ENCODE assay signal across 17 cellular contexts in the genomic region with DNA sequence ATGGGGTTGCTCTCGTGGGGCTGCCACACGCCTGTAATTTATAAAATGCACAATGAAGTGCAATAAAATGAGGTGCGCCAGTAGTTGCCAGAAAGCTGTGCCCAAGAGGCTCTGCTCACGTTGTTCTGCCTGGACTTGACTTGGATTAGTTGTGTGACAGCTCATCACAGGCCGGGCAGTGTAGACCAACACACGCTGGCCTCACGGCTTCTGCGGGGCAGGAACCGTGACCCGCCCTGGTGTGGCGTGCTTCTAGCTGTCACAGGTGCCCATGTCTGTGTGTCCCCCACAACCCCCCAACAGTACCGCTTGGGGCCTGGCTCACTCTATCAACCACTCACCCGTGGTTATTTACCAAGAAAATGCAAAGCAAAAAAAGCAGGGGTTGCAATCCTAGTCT.
DNase-seq lines count a peak whose midpoint lies in the region; ATAC-seq, FAIRE-seq and TF ChIP-seq lines count a peak whose summit lies in the region.
"Had no signal": no experiment of that assay in that cellular context is flagged by ENCODE, and none has a peak within 500 bp of the region (broad histone marks: within the 10 kb centered on the region; RNA-seq: fewer than 3 reads in every experiment).

No MANE protein-coding gene starts in this region.

- no peak for TF ChIP-seq CTCF in BE2C (IDR thresholded peaks at IDR 0.05; ENCODE audit: low read depth, low read length)
- TF ChIP-seq CTCF in kidney (IDR thresholded peaks at IDR 0.05; ENCODE audit: borderline replicate concordance, extremely low read depth, insufficient read depth): no peak
- no peak for TF ChIP-seq CTCF in spleen (IDR thresholded peaks at IDR 0.05 in 8 of 11, conservative IDR thresholded peaks at IDR 0.05 in 3 of 11)

- H3K4me3 ChIP-seq in BE2C (ENCODE audit: low read depth, low read length): no peak overlapping the region
- H3K4me3 ChIP-seq in kidney (ENCODE audit: low read length in 2 of 2): no peak overlapping the region
- no peak overlapping the region for H3K4me3 ChIP-seq in spleen
- no peak overlapping the region for H3K4me3 ChIP-seq in mesenchymal stem cell (ENCODE audit: insufficient read depth in 1 of 2, low read depth in 1 of 2, low read length in 2 of 2)
- H3K4me3 ChIP-seq: BLaER1 treated with 17β-estradiol and CSF1 and Interleukin-3, amounts not matched to agents 10 nM and 100 nM; GM23248 had no signal

- no peak for FAIRE-seq in kidney (lab: Jason Lieb, UNC)

- no peak overlapping the region for H2BK15ac ChIP-seq in mesenchymal stem cell (ENCODE audit: low read depth, poor library complexity, severe bottlenecking)

- H3K4me1 ChIP-seq in BE2C (no peaks in the 10 kb centered on the region), kidney (ENCODE audit: control insufficient read depth in 1 of 2, insufficient read depth in 1 of 2, low read depth in 1 of 2, low read length in 2 of 2) (no peaks in the 10 kb centered on the region), spleen (no peaks in the 10 kb centered on the region), mesenchymal stem cell (ENCODE audit: control insufficient read depth, insufficient read depth, low read depth, low read length) (no peaks in the 10 kb centered on the region)

- H3K27ac ChIP-seq in kidney (ENCODE audit: low read depth in 2 of 2, low read length in 2 of 2): no peak overlapping the region
- no peak overlapping the region for H3K27ac ChIP-seq in spleen
- no peak overlapping the region for H3K27ac ChIP-seq in mesenchymal stem cell (ENCODE audit: low read length, poor library complexity, severe bottlenecking)
- H3K27ac ChIP-seq: BLaER1 treated with 17β-estradiol and CSF1 and Interleukin-3, amounts not matched to agents 10 nM and 100 nM; GM23248 had no signal

- H2BK12ac ChIP-seq in mesenchymal stem cell (ENCODE audit: low read length in 2 of 2): no peak overlapping the region

- H3K27me3 ChIP-seq in BE2C (no peaks in the 10 kb centered on the region), spleen (replicated peaks in 1 of 7) (no peaks in the 10 kb centered on the region), mesenchymal stem cell (ENCODE audit: control insufficient read depth in 1 of 2, insufficient read depth in 1 of 2, low read length in 2 of 2) (no peaks in the 10 kb centered on the region)
- H3K27me3 ChIP-seq: BLaER1 treated with 17β-estradiol and CSF1 and Interleukin-3, amounts not matched to agents 10 nM and 100 nM had no signal

- H2AFZ ChIP-seq in mesenchymal stem cell (ENCODE audit: low read depth, low read length): no peak overlapping the region
- H2AFZ ChIP-seq: GM23248 had no signal

- no peak overlapping the region for H2AK5ac ChIP-seq in mesenchymal stem cell (ENCODE audit: low read length, severe bottlenecking)

- no peak overlapping the region for H3K9ac ChIP-seq in kidney (ENCODE audit: low read length in 2 of 2)
- no peak overlapping the region for H3K9ac ChIP-seq in mesenchymal stem cell (ENCODE audit: low read length)
- H3K9ac ChIP-seq: BLaER1 treated with 17β-estradiol and CSF1 and Interleukin-3, amounts not matched to agents 10 nM and 100 nM; GM23248 had no signal

- ATAC-seq in GM18520 (IDR thresholded peaks at IDR 0.05; ENCODE audit: unreplicated experiment) (no peak), HG03457 (IDR thresholded peaks at IDR 0.05; ENCODE audit: unreplicated experiment) (no peak)
- ATAC-seq: HCT116 had no signal

- H3K18ac ChIP-seq in mesenchymal stem cell (ENCODE audit: low read depth in 1 of 2, low read length in 2 of 2): no peak overlapping the region

- WGBS in spleen, 5 donors: 96 to 98% (median 98%) methylated on average over 10 to 13 of the region's 13 CpGs
- WGBS in mesenchymal stem cell: 97% methylated on average over 11 of the region's 13 CpGs

- H3K9me3 ChIP-seq in BE2C (peaks cover 18% of the 10 kb centered on the region), kidney (ENCODE audit: control insufficient read depth in 1 of 2, low read length in 2 of 2) (peaks cover 0 to 3% of the 10 kb centered on the region in 2 donors), spleen (peaks cover 0 to 58% (median 38%) of the 10 kb centered on the region in 8 donors), mesenchymal stem cell (ENCODE audit: control insufficient read depth, low read length) (peaks cover 51% of the 10 kb centered on the region)

- no peak overlapping the region for H4K8ac ChIP-seq in mesenchymal stem cell (ENCODE audit: low read length)

- peaks cover 2% of the 10 kb centered on the region for H3K79me1 ChIP-seq in mesenchymal stem cell (replicated peaks; ENCODE audit: low read length, poor library complexity, severe bottlenecking)

- no peaks in the 10 kb centered on the region for H3K36me3 ChIP-seq in BE2C
- H3K36me3 ChIP-seq in kidney (ENCODE audit: control insufficient read depth in 1 of 2, insufficient read depth in 2 of 2, low read length in 2 of 2): no peaks in the 10 kb centered on the region
- peaks cover 0 to 65% (median 4%) of the 10 kb centered on the region in 6 donors for H3K36me3 ChIP-seq in spleen
- H3K36me3 ChIP-seq in mesenchymal stem cell (ENCODE audit: control insufficient read depth in 1 of 2, insufficient read depth in 2 of 2, low read depth in 1 of 2, low read length in 2 of 2): peaks cover 21 to 32% of the 10 kb centered on the region in 2 experiments

- no peak overlapping the region for H4K91ac ChIP-seq in mesenchymal stem cell (ENCODE audit: low read length)

- no peak overlapping the region for H3K4ac ChIP-seq in mesenchymal stem cell (ENCODE audit: low read depth in 1 of 2, low read length in 2 of 2)

- TF ChIP-seq POLR2A in spleen (IDR thresholded peaks at IDR 0.05): no peak

- no peak overlapping the region for H3K4me2 ChIP-seq in mesenchymal stem cell (ENCODE audit: low read length, poor library complexity, severe bottlenecking)
- H3K4me2 ChIP-seq: BLaER1 treated with 17β-estradiol and CSF1 and Interleukin-3, amounts not matched to agents 10 nM and 100 nM had no signal

- H3K14ac ChIP-seq in mesenchymal stem cell (ENCODE audit: low read length in 2 of 2): no peak overlapping the region

- no peak overlapping the region for H2BK5ac ChIP-seq in mesenchymal stem cell (ENCODE audit: low read depth, low read length, poor library complexity, severe bottlenecking)

- DNase-seq in activated effector memory CD4-positive, alpha-beta T cell treated with anti-CD3 and anti-CD28 coated beads, Interleukin-2, amount 50 U/mL, for 16 hours: peak; percentile 50
- no peak for DNase-seq in activated effector memory CD4-positive, alpha-beta T cell treated with Interleukin-2 at 50 U/mL for 16 hours
- peak; percentile 3 for DNase-seq in BE2C
- peak; percentile 29 for DNase-seq in kidney
- DNase-seq in spleen: peak; percentile 53
- DNase-seq in mesenchymal stem cell: no peak
- DNase-seq: 8988T, GF-D8, GM23248, IMR-90, Kasumi-1, NCI-H2029, NCI-H510A had no signal

- no peak overlapping the region for H2BK120ac ChIP-seq in mesenchymal stem cell (ENCODE audit: low read depth, low read length)

- intact Hi-C loops in kidney (cut with DNase I) (no loop called here), spleen (cut with DNase I; ENCODE audit: low total_unique reads) (no loop called here)

- no peak overlapping the region for H3K23ac ChIP-seq in mesenchymal stem cell (ENCODE audit: low read length in 2 of 2)

Comparison
In these comparisons a context has a peak if more than half of its experiments do, and no peak if none do; other contexts are left out.
1. DNase-seq: peak in activated effector memory CD4-positive, alpha-beta T cell treated with anti-CD3 and anti-CD28 coated beads, Interleukin-2, amount 50 U/mL, for 16 hours (single experiment), BE2C (single experiment), kidney (single experiment) and spleen (single experiment); none in activated effector memory CD4-positive, alpha-beta T cell treated with Interleukin-2 at 50 U/mL for 16 hours (single experiment) and mesenchymal stem cell (single experiment).